In the genomic region with DNA sequence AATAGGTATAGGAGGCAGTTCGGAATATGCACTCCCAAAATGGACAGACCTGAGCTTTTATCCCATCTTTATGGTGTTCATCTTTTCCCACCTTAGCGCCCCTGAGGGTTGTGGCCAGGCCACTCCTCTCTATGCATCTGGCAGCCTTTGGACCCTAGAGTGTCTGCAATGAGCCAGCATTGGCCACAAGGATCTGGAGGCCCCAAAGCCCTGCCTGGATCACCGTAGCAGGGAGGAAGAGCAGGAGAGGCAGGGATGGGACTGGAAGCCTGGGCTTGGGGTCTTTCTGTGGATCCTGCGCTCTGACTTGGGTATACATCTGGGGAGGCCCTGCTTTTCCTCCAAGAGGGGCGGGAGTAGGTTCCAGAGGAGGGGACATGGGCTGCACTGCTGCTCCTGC, we compare ENCODE assay signal across 1 cellular context.
TF ChIP-seq lines count a peak whose summit lies in the region.

No MANE protein-coding gene starts in this region.

TF ChIP-seq in GM23338, 12 proteins besides CTCF, POLR2A, EP300 and RAD21:
- TF ChIP-seq ZNF114 (CRISPR knock-in tag; IDR thresholded peaks at IDR 0.05) (no peak), NANOG (IDR thresholded peaks at IDR 0.05; ENCODE audit: borderline replicate concordance) (no peak), POLR2AphosphoS5 (IDR thresholded peaks at IDR 0.05; ENCODE audit: low read depth) (no peak), EZH2phosphoT487 (IDR thresholded peaks at IDR 0.05; ENCODE audit: unreplicated experiment) (no peak), CREB1 (CRISPR knock-in tag; IDR thresholded peaks at IDR 0.05; ENCODE audit: low read depth) (no peak), ZNF331 (CRISPR knock-in tag; IDR thresholded peaks at IDR 0.05; ENCODE audit: low read depth) (no peak), STAT1 (IDR thresholded peaks at IDR 0.05; ENCODE audit: unreplicated experiment) (no peak), JUNB (IDR thresholded peaks at IDR 0.05; ENCODE audit: unreplicated experiment) (no peak), EZH2 (IDR thresholded peaks at IDR 0.05; ENCODE audit: low read depth, unreplicated experiment) (no peak)
- TF ChIP-seq, protein P1, sequence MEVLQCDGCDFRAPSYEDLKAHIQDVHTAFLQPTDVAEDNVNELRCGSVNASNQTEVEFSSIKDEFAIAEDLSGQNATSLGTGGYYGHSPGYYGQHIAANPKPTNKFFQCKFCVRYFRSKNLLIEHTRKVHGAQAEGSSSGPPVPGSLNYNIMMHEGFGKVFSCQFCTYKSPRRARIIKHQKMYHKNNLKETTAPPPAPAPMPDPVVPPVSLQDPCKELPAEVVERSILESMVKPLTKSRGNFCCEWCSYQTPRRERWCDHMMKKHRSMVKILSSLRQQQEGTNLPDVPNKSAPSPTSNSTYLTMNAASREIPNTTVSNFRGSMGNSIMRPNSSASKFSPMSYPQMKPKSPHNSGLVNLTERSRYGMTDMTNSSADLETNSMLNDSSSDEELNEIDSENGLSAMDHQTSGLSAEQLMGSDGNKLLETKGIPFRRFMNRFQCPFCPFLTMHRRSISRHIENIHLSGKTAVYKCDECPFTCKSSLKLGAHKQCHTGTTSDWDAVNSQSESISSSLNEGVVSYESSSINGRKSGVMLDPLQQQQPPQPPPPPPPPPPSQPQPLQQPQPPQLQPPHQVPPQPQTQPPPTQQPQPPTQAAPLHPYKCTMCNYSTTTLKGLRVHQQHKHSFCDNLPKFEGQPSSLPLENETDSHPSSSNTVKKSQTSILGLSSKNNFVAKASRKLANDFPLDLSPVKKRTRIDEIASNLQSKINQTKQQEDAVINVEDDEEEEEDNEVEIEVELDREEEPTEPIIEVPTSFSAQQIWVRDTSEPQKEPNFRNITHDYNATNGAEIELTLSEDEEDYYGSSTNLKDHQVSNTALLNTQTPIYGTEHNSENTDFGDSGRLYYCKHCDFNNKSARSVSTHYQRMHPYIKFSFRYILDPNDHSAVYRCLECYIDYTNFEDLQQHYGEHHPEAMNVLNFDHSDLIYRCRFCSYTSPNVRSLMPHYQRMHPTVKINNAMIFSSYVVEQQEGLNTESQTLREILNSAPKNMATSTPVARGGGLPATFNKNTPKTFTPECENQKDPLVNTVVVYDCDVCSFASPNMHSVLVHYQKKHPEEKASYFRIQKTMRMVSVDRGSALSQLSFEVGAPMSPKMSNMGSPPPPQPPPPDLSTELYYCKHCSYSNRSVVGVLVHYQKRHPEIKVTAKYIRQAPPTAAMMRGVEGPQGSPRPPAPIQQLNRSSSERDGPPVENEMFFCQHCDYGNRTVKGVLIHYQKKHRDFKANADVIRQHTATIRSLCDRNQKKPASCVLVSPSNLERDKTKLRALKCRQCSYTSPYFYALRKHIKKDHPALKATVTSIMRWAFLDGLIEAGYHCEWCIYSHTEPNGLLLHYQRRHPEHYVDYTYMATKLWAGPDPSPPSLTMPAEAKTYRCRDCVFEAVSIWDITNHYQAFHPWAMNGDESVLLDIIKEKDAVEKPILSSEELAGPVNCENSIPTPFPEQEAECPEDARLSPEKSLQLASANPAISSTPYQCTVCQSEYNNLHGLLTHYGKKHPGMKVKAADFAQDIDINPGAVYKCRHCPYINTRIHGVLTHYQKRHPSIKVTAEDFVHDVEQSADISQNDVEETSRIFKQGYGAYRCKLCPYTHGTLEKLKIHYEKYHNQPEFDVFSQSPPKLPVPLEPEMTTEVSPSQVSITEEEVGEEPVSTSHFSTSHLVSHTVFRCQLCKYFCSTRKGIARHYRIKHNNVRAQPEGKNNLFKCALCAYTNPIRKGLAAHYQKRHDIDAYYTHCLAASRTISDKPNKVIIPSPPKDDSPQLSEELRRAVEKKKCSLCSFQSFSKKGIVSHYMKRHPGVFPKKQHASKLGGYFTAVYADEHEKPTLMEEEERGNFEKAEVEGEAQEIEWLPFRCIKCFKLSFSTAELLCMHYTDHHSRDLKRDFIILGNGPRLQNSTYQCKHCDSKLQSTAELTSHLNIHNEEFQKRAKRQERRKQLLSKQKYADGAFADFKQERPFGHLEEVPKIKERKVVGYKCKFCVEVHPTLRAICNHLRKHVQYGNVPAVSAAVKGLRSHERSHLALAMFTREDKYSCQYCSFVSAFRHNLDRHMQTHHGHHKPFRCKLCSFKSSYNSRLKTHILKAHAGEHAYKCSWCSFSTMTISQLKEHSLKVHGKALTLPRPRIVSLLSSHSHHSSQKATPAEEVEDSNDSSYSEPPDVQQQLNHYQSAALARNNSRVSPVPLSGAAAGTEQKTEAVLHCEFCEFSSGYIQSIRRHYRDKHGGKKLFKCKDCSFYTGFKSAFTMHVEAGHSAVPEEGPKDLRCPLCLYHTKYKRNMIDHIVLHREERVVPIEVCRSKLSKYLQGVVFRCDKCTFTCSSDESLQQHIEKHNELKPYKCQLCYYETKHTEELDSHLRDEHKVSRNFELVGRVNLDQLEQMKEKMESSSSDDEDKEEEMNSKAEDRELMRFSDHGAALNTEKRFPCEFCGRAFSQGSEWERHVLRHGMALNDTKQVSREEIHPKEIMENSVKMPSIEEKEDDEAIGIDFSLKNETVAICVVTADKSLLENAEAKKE (CRISPR knock-in tag; IDR thresholded peaks at IDR 0.05) = no peak
- TF ChIP-seq, protein P2, sequence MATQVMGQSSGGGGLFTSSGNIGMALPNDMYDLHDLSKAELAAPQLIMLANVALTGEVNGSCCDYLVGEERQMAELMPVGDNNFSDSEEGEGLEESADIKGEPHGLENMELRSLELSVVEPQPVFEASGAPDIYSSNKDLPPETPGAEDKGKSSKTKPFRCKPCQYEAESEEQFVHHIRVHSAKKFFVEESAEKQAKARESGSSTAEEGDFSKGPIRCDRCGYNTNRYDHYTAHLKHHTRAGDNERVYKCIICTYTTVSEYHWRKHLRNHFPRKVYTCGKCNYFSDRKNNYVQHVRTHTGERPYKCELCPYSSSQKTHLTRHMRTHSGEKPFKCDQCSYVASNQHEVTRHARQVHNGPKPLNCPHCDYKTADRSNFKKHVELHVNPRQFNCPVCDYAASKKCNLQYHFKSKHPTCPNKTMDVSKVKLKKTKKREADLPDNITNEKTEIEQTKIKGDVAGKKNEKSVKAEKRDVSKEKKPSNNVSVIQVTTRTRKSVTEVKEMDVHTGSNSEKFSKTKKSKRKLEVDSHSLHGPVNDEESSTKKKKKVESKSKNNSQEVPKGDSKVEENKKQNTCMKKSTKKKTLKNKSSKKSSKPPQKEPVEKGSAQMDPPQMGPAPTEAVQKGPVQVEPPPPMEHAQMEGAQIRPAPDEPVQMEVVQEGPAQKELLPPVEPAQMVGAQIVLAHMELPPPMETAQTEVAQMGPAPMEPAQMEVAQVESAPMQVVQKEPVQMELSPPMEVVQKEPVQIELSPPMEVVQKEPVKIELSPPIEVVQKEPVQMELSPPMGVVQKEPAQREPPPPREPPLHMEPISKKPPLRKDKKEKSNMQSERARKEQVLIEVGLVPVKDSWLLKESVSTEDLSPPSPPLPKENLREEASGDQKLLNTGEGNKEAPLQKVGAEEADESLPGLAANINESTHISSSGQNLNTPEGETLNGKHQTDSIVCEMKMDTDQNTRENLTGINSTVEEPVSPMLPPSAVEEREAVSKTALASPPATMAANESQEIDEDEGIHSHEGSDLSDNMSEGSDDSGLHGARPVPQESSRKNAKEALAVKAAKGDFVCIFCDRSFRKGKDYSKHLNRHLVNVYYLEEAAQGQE (IDR thresholded peaks at IDR 0.05; ENCODE audit: unreplicated experiment) = no peak
- TF ChIP-seq, protein P3, sequence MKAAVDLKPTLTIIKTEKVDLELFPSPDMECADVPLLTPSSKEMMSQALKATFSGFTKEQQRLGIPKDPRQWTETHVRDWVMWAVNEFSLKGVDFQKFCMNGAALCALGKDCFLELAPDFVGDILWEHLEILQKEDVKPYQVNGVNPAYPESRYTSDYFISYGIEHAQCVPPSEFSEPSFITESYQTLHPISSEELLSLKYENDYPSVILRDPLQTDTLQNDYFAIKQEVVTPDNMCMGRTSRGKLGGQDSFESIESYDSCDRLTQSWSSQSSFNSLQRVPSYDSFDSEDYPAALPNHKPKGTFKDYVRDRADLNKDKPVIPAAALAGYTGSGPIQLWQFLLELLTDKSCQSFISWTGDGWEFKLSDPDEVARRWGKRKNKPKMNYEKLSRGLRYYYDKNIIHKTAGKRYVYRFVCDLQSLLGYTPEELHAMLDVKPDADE (IDR thresholded peaks at IDR 0.05) = no peak
TF ChIP-seq in GM23338: peak in this region for 0.
